ENCODE assay signal across 8 cellular contexts in genomic region chr14:100221419-100222218, GRCh38. TPM values are rescaled to one million over a fixed set of nuclear protein-coding genes. Genes with fewer than 3 reads are reported as not detected.
DNase-seq lines count a peak whose midpoint lies in the region; ATAC-seq and TF ChIP-seq lines count a peak whose summit lies in the region.

No MANE protein-coding gene starts in this region.

- no peaks in the 10 kb centered on the region for H3K27me3 ChIP-seq in ovary

- ATAC-seq in HG03108 (IDR thresholded peaks at IDR 0.05; ENCODE audit: unreplicated experiment): peak; percentile 91

- peak overlapping the region; percentile 59 for H3K4me3 ChIP-seq in fibroblast of villous mesenchyme (ENCODE audit: low read depth, low read length)
- peak overlapping the region; percentile 26 for H3K4me3 ChIP-seq in ovary

- peak; percentile 67 for DNase-seq in AG20443 (ENCODE audit: low spot score)
- peak; percentile 84 for DNase-seq in NCI-H82 (lab: John Stamatoyannopoulos, UW)
- DNase-seq in activated T-cell treated with anti-CD3 and anti-CD28 coated beads for 4 hours: peak; percentile 49
- DNase-seq in fibroblast of villous mesenchyme (ENCODE audit: low read depth): peak; percentile 69
- DNase-seq in ovary: peak in 2 of 5 donors; percentile 36 to 43
- peak; percentile 62 for DNase-seq in ureter (ENCODE audit: low spot score)

- WGBS in ovary, 3 donors: 3 to 5% (median 5%) methylated on average over 16 of the region's 16 CpGs

- peaks cover 5% of the 10 kb centered on the region for H3K4me1 ChIP-seq in ovary (ENCODE audit: insufficient read depth)

- TF ChIP-seq EP300 in ovary (IDR thresholded peaks at IDR 0.05): no peak

- intact Hi-C loops in ovary (cut with DNase I): no loop called here

- H3K36me3 ChIP-seq in ovary: no peaks in the 10 kb centered on the region

- in situ Hi-C loops in GM18951 (cut with MboI; ENCODE audit: low sequenced_read_pairs, unreplicated experiment): no loop called here

- TF ChIP-seq CTCF in fibroblast of villous mesenchyme (IDR thresholded peaks at IDR 0.05; ENCODE audit: insufficient read depth, low read depth, low read length): no peak
- no peak for TF ChIP-seq CTCF in ovary (IDR thresholded peaks at IDR 0.05)

- no peak overlapping the region for H3K27ac ChIP-seq in ovary

- no peaks in the 10 kb centered on the region for H3K9me3 ChIP-seq in ovary

- TF ChIP-seq POLR2A in GM18951 (IDR thresholded peaks at IDR 0.05; ENCODE audit: extremely low read depth, insufficient read depth, insufficient read length) (peak; percentile 51), ovary (IDR thresholded peaks at IDR 0.05) (no peak)

RNA-seq across cellular contexts. Expression of gene YY1, which starts 17.3 kb away (rescaled TPM):
- 38.3 and 53.1 TPM in 2 replicates for total RNA-seq in fibroblast of villous mesenchyme
- total RNA-seq in ovary: 10 to 100 TPM; 37.0 to 68.6 (median 58.1) TPM
- 10 to 100 TPM; 24.1 to 75.8 TPM for polyA plus RNA-seq in ovary
- total RNA-seq in ureter: 79.4 TPM
